In the genomic region with DNA sequence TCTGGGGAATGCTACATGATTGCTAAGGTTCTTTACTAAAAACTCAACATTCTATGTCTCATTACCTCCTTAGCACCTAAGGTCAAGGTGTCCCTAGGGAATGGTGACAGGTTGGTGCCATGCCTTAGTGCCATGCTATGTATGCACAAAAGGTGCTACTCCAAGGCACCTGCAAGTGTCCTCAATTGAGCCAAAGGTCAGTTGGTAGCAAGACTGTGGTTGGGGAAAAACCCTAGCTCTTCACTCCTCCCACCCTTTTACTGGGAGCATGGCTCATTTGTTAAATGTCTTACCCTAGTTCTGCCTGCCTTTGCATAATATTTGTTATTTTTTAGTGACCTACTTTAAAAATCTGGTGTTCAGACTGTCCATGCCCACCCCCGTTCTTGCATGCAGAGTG, we compare ENCODE assay signal across 24 cellular contexts.
"Had no signal": no experiment of that assay in that cellular context is flagged by ENCODE, and none has a peak within 500 bp of the region (broad histone marks: within the 10 kb centered on the region; RNA-seq: fewer than 3 reads in every experiment).

No MANE protein-coding gene starts in this region.

- ATAC-seq: activated CD4-positive, CD25-positive, alpha-beta regulatory T cell treated with anti-CD3 and anti-CD28 coated beads, Interleukin-2, amount 50 U/mL, for 24 hours; heart right ventricle; lower lobe of right lung; mucosa of descending colon; right cardiac atrium; stimulated activated naive CD8-positive, alpha-beta T cell treated with anti-CD3 and anti-CD28 coated beads, Interleukin-15, amount 100 ng/mL, for 72 hours had no signal

- FAIRE-seq: endometrium, keratinocyte had no signal

- H3K27ac ChIP-seq: brain microvascular endothelial cell, heart right ventricle, lower lobe of right lung, parathyroid adenoma, suprapubic skin, tibial nerve, vagina, VCaP had no signal

- H3K4me1 ChIP-seq: parathyroid adenoma, suprapubic skin had no signal

- DNase-seq: activated CD4-positive, alpha-beta memory T cell treated with anti-CD3 and anti-CD28 coated beads, Interleukin-2, amount 10 ng/mL, durations not matched to agents 7 days and 5 days; activated CD4-positive, alpha-beta T cell treated with anti-CD3 and anti-CD28 coated beads, Interleukin-2, amount 10 ng/mL, durations not matched to agents 24 days and 14 days; activated gamma-delta T cell; anterior cingulate cortex; brain microvascular endothelial cell; caudate nucleus; effector CD4-positive, alpha-beta T cell; heart right ventricle; lower lobe of right lung; mesendoderm; mucosa of descending colon; nephron progenitor cell; right cardiac atrium; stimulated activated CD4-positive, alpha-beta T cell treated with anti-CD3 and anti-CD28 coated beads, Interleukin-12 subunit alpha, Interleukin-12 subunit beta, amount 100 ng/mL, for 4 hours; stimulated activated CD4-positive, alpha-beta T cell treated with anti-CD3 and anti-CD28 coated beads, Interleukin-4, amount 100 ng/mL, for 4 hours; stimulated activated naive CD8-positive, alpha-beta T cell treated with anti-CD3 and anti-CD28 coated beads, Interleukin-15, amount 100 ng/mL, for 72 hours had no signal

- H3K9me3 ChIP-seq: lower lobe of right lung, mucosa of descending colon, suprapubic skin, vagina had no signal

- H3K4me3 ChIP-seq: heart right ventricle, lower lobe of right lung, mucosa of descending colon, suprapubic skin, tibial nerve, vagina had no signal

- H3K27me3 ChIP-seq: brain microvascular endothelial cell, heart right ventricle, suprapubic skin, tibial nerve, vagina had no signal
